In the genomic region with DNA sequence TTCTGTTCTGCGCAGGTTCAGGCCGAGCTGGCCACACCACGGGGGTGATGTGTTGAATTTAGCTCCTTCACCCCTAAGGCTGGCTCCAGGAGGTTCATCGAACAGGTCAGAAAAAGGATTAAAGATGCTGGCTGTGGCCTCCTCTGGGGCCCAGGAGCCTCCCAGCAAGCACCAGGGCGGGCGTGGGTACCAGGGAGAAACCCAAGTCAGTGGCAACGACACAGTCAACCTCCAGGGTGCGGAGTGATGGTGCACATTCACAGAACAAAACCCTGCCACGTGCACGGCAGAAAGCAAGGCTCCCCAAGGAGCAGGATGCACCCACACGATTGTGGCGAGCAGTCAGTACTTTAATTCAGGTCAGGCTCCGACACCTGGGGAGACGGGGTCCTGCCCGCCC, we compare ENCODE assay signal across 14 cellular contexts. TPM values are rescaled to one million over a fixed set of nuclear protein-coding genes. Genes with fewer than 3 reads are reported as not detected.
A peak's percentile ranks its signal among the peaks of the same experiment; 100 is the strongest.
DNase-seq lines count a peak whose midpoint lies in the region; ATAC-seq and TF ChIP-seq lines count a peak whose summit lies in the region.
"Had no signal": no experiment of that assay in that cellular context is flagged by ENCODE, and none has a peak within 500 bp of the region (broad histone marks: within the 10 kb centered on the region; RNA-seq: fewer than 3 reads in every experiment).

No MANE protein-coding gene starts in this region.

- no peak overlapping the region for H3K4me3 ChIP-seq in Peyer's patch
- H3K4me3 ChIP-seq: HAP-1 had no signal

- no peak overlapping the region for H3K4me3 Mint-ChIP-seq in neural crest cell
- no peak overlapping the region for H3K4me3 Mint-ChIP-seq in stimulated activated memory B cell treated with anti-CD40 and anti-IgM and Interleukin-4, amounts not matched to agents 10 μg/mL and 1 μg/mL and 100 μg/mL, for 72 hours
- H3K4me3 Mint-ChIP-seq: CD4-positive, alpha-beta T cell had no signal

- peak; percentile 19 for DNase-seq in HuH-7 (ENCODE audit: low spot score)
- DNase-seq in caudate nucleus (lab: John Stamatoyannopoulos, UW) = peak in 37 of 61 donors; percentile 15 to 83 (median 41)
- no peak for DNase-seq in neural crest cell (ENCODE audit: low read depth, low spot score)
- DNase-seq in Peyer's patch = no peak
- DNase-seq: ACHN; AML-193; CD4-positive, alpha-beta T cell; DMS79 treated with DMSO at 0.1 percent for 48 hours; GF-D8; KBM-7 had no signal

- peaks cover 22% of the 10 kb centered on the region for H3K36me3 Mint-ChIP-seq in neural crest cell (ENCODE audit: low read depth)
- H3K36me3 Mint-ChIP-seq in stimulated activated memory B cell treated with anti-CD40 and anti-IgM and Interleukin-4, amounts not matched to agents 10 μg/mL and 1 μg/mL and 100 μg/mL, for 72 hours = peaks cover 48% of the 10 kb centered on the region

- TF ChIP-seq POLR2A in Peyer's patch (IDR thresholded peaks at IDR 0.05) = no peak

- no peaks in the 10 kb centered on the region for H3K9me3 ChIP-seq in Peyer's patch
- H3K9me3 ChIP-seq: HAP-1 had no signal

- H3K4me1 ChIP-seq in Peyer's patch = peaks cover 5 to 12% (median 10%) of the 10 kb centered on the region in 4 donors

- no peaks in the 10 kb centered on the region for H3K9me3 Mint-ChIP-seq in neural crest cell
- peaks cover 5% of the 10 kb centered on the region for H3K9me3 Mint-ChIP-seq in stimulated activated memory B cell treated with anti-CD40 and anti-IgM and Interleukin-4, amounts not matched to agents 10 μg/mL and 1 μg/mL and 100 μg/mL, for 72 hours
- H3K9me3 Mint-ChIP-seq: CD4-positive, alpha-beta T cell had no signal

- H3K27me3 ChIP-seq in Peyer's patch = no peaks in the 10 kb centered on the region

- peak overlapping the region; percentile 13 for H3K27ac Mint-ChIP-seq in neural crest cell (ENCODE audit: unreplicated experiment)
- no peak overlapping the region for H3K27ac Mint-ChIP-seq in stimulated activated memory B cell treated with anti-CD40 and anti-IgM and Interleukin-4, amounts not matched to agents 10 μg/mL and 1 μg/mL and 100 μg/mL, for 72 hours
- H3K27ac Mint-ChIP-seq: CD4-positive, alpha-beta T cell had no signal

- no peak for ATAC-seq in GM21737 (IDR thresholded peaks at IDR 0.05; ENCODE audit: unreplicated experiment)
- ATAC-seq in stimulated activated memory B cell treated with anti-CD40 and anti-IgM and Interleukin-4, amounts not matched to agents 10 μg/mL and 1 μg/mL and 100 μg/mL, for 72 hours = no peak

- H3K27ac ChIP-seq in caudate nucleus (ENCODE audit: low read depth, low read length) = peak overlapping the region; percentile 23
- no peak overlapping the region for H3K27ac ChIP-seq in Peyer's patch
- H3K27ac ChIP-seq: C4-2B had no signal

- peaks cover 3% of the 10 kb centered on the region for H3K27me3 Mint-ChIP-seq in neural crest cell (ENCODE audit: low read depth)
- no peaks in the 10 kb centered on the region for H3K27me3 Mint-ChIP-seq in stimulated activated memory B cell treated with anti-CD40 and anti-IgM and Interleukin-4, amounts not matched to agents 10 μg/mL and 1 μg/mL and 100 μg/mL, for 72 hours
- H3K27me3 Mint-ChIP-seq: CD4-positive, alpha-beta T cell had no signal

- TF ChIP-seq CTCF in neural crest cell (conservative IDR thresholded peaks at IDR 0.05) = no peak
- no peak for TF ChIP-seq CTCF in Peyer's patch (IDR thresholded peaks at IDR 0.05)

- peaks cover 0 to 51% (median 0%) of the 10 kb centered on the region in 3 donors for H3K36me3 ChIP-seq in Peyer's patch

- H3K4me1 Mint-ChIP-seq in neural crest cell = peaks cover 11% of the 10 kb centered on the region
- H3K4me1 Mint-ChIP-seq in stimulated activated memory B cell treated with anti-CD40 and anti-IgM and Interleukin-4, amounts not matched to agents 10 μg/mL and 1 μg/mL and 100 μg/mL, for 72 hours = peaks cover 39% of the 10 kb centered on the region

RNA-seq across cellular contexts. Expression of a gene that starts 10.8 kb away (rescaled TPM):
- total RNA-seq in neural crest cell (54.2 and 54.5 TPM in 2 replicates), Peyer's patch (100 to 1,000 TPM in 3 of 4 donors, 10 to 100 TPM in 1; 79.2 to 198 (median 183) TPM)

RNA-seq across cellular contexts. Expression of a gene that starts 47.9 kb away (rescaled TPM):
- total RNA-seq in neural crest cell (42.7 and 43.7 TPM in 2 replicates), Peyer's patch (10 to 100 TPM; 55.3 to 74.8 (median 60.3) TPM)

RNA-seq across cellular contexts. Expression of a gene that starts 51.4 kb away (rescaled TPM):
- total RNA-seq in neural crest cell = 43.4 and 44.3 TPM in 2 replicates
- total RNA-seq in Peyer's patch = 100 to 1,000 TPM; 149 to 196 (median 168) TPM

Comparison
In these comparisons a context has a peak if more than half of its experiments do, and no peak if none do; other contexts are left out.
1. DNase-seq: peak in HuH-7 (single experiment) and caudate nucleus (37 of 61); none in neural crest cell (single experiment) and Peyer's patch (0 of 3).